ENCODE assay signal across 1 cellular context in the genomic region with DNA sequence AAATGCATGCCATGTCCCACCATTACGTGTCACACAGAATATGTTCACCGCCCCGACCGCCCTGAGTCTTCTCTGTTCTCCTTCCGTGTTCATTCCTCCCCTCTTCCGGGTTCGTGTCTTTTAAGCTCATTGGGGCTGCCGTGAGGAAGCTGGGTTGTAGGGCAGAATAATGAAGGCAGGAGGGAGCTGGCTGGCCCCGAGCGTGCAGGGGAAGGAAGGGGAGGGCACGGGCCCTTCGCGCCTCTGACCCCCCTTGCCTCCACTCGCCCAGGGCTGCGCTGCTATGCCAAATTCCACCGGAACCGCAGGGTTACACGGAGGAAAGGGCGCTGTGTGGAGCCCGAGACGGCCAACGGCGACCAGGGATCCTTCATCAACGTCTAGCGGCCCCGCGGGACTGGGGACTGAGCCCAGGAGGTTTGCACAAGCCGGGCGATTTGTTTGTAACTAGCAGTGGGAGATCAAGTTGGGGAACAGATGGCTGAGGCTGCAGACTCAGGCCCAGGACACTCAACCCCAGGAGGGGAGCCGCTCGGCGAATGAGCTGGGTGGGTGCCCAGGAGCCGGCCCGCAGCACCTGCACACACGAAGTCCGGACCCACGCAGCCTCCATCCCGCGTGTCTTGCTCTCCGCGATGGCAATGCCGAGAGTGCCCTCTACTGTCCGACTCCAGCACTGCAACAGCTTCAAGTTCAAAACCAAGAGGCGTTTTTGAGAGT.
TF ChIP-seq lines count a peak whose summit lies in the region.

No MANE protein-coding gene starts in this region.

TF ChIP-seq in SK-N-SH, 30 proteins besides CTCF, POLR2A, EP300 and RAD21:
- TF ChIP-seq, protein P1, sequence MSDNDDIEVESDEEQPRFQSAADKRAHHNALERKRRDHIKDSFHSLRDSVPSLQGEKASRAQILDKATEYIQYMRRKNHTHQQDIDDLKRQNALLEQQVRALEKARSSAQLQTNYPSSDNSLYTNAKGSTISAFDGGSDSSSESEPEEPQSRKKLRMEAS (IDR thresholded peaks at IDR 0.05; ENCODE audit: low read depth) = peak; percentile 81
- no peak for TF ChIP-seq FOXJ3 (CRISPR knock-in tag; IDR thresholded peaks at IDR 0.05)
- no peak for TF ChIP-seq FOXM1 (IDR thresholded peaks at IDR 0.05; ENCODE audit: low read depth)
- 0 out of 2 replicates have a peak, but pooled peaks have one; percentile 18 for TF ChIP-seq RCOR1 (IDR thresholded peaks at IDR 0.05; ENCODE audit: low read length)
- TF ChIP-seq SMC3 (IDR thresholded peaks at IDR 0.05; ENCODE audit: low read depth, low read length) = peak; percentile 81
- peak; percentile 33 for TF ChIP-seq CHD2 (IDR thresholded peaks at IDR 0.05; ENCODE audit: low read length, partially characterized antibody)
- no peak for TF ChIP-seq RXRA (IDR thresholded peaks at IDR 0.05; ENCODE audit: borderline replicate concordance, low read depth)
- no peak for TF ChIP-seq GABPA (IDR thresholded peaks at IDR 0.05; ENCODE audit: low read depth)
- TF ChIP-seq MXI1 (IDR thresholded peaks at IDR 0.05; ENCODE audit: low read depth, low read length) = peak; percentile 67; the same call in 1 of the 2 replicates
- TF ChIP-seq JUND (IDR thresholded peaks at IDR 0.05) = no peak
TF ChIP-seq in SK-N-SH: peak in this region for 5.
